Comparison of ENCODE assay signal across 2 cellular contexts in genomic region chr11:16390826-16391225, GRCh38. TPM values are rescaled to one million over a fixed set of nuclear protein-coding genes. Genes with fewer than 3 reads are reported as not detected.
"Had no signal": no experiment of that assay in that cellular context is flagged by ENCODE, and none has a peak within 500 bp of the region (broad histone marks: within the 10 kb centered on the region; RNA-seq: fewer than 3 reads in every experiment).

No MANE protein-coding gene starts in this region.

RNA-seq across cellular contexts. Expression of gene SOX6, which starts 34.5 kb away (rescaled TPM):
- total RNA-seq: naive thymus-derived CD8-positive, alpha-beta T cell; natural killer cell treated with Interleukin-12 subunit alpha and Interleukin-12 subunit beta and Interleukin-15 and Interleukin-18, amount 100 ng/mL, for 72 hours had no signal
